In genomic region chr12:39835517-39836489, GRCh38 we compare ENCODE assay signal across 1 cellular context.
TF ChIP-seq lines count a peak whose summit lies in the region.

No MANE protein-coding gene starts in this region.

TF ChIP-seq in GM12878, 131 proteins besides CTCF, POLR2A, EP300 and RAD21 (continued from another document):
- TF ChIP-seq STAT1 (conservative IDR thresholded peaks at IDR 0.05) (no peak), YBX1 (IDR thresholded peaks at IDR 0.05) (no peak), ZBTB11 (CRISPR knock-in tag; IDR thresholded peaks at IDR 0.05) (no peak), BCLAF1 (IDR thresholded peaks at IDR 0.05) (no peak), TAF1 (IDR thresholded peaks at IDR 0.05; ENCODE audit: borderline replicate concordance, low read depth, low read length) (no peak), POU2F2 (IDR thresholded peaks at IDR 0.05; ENCODE audit: borderline replicate concordance, low read depth, low read length) (no peak), TCF7 (IDR thresholded peaks at IDR 0.05; ENCODE audit: borderline replicate concordance) (no peak), TBL1XR1 (IDR thresholded peaks at IDR 0.05; ENCODE audit: low read depth, low read length) (no peak), SMARCA5 (IDR thresholded peaks at IDR 0.05) (no peak), HDAC6 (IDR thresholded peaks at IDR 0.05; ENCODE audit: unreplicated experiment) (no peak)
